Comparison of ENCODE assay signal across 19 cellular contexts in genomic region chrY:19487494-19487893, GRCh38.
DNase-seq lines count a peak whose midpoint lies in the region; ATAC-seq lines count a peak whose summit lies in the region.
"Had no signal": no experiment of that assay in that cellular context is flagged by ENCODE, and none has a peak within 500 bp of the region (broad histone marks: within the 10 kb centered on the region; RNA-seq: fewer than 3 reads in every experiment).

No MANE protein-coding gene starts in this region.

- H3K9me3 Mint-ChIP-seq in activated CD4-positive, alpha-beta T cell treated with anti-CD3 and anti-CD28 coated beads for 36 hours (ENCODE audit: low read depth) = peaks cover 11% of the 10 kb centered on the region
- H3K9me3 Mint-ChIP-seq in activated CD8-positive, alpha-beta memory T cell treated with anti-CD3 and anti-CD28 coated beads, Interleukin-2, amount 10 ng/mL, durations not matched to agents 7 days and 5 days (ENCODE audit: low read depth) = peaks cover 10% of the 10 kb centered on the region
- H3K9me3 Mint-ChIP-seq in activated T-helper 1 cell treated with anti-CD3 and anti-CD28 coated beads, Interleukin-12 subunit alpha, Interleukin-12 subunit beta, Interleukin-2, Interleukin-4 antibody, amounts not matched to agents 30 ng/mL and 10 ng/mL and 1 ng/mL, durations not matched to agents 14 hours and 24 hours and 36 hours = peaks cover 9% of the 10 kb centered on the region
- peaks cover 5% of the 10 kb centered on the region for H3K9me3 Mint-ChIP-seq in activated naive CD8-positive, alpha-beta T cell treated with anti-CD3 and anti-CD28 coated beads, Interleukin-2, amount 10 ng/mL, durations not matched to agents 7 days and 5 days
- H3K9me3 Mint-ChIP-seq: HFFc6 had no signal

- POLR2A ChIA-PET in activated CD4-positive, alpha-beta T cell treated with anti-CD3 and anti-CD28 coated beads for 36 hours (lab: Charles Lee) = no interaction called here
- POLR2A ChIA-PET in activated naive CD8-positive, alpha-beta T cell treated with anti-CD3 and anti-CD28 coated beads, Interleukin-2, amount 10 ng/mL, durations not matched to agents 7 days and 5 days (lab: Charles Lee) = no interaction called here

- intact Hi-C loops in activated CD4-positive, alpha-beta T cell treated with anti-CD3 and anti-CD28 coated beads for 36 hours (cut with DNase I, micrococcal nuclease) = no loop called here
- intact Hi-C loops in activated T-helper 1 cell treated with anti-CD3 and anti-CD28 coated beads, Interleukin-12 subunit alpha, Interleukin-12 subunit beta, Interleukin-2, Interleukin-4 antibody, amounts not matched to agents 30 ng/mL and 10 ng/mL and 1 ng/mL, durations not matched to agents 14 hours and 24 hours and 36 hours (cut with micrococcal nuclease) = no loop called here

- H3K27ac Mint-ChIP-seq in activated CD4-positive, alpha-beta T cell treated with anti-CD3 and anti-CD28 coated beads for 36 hours = no peak overlapping the region
- H3K27ac Mint-ChIP-seq in activated CD8-positive, alpha-beta memory T cell treated with anti-CD3 and anti-CD28 coated beads, Interleukin-2, amount 10 ng/mL, durations not matched to agents 7 days and 5 days = peak overlapping the region; percentile 44
- H3K27ac Mint-ChIP-seq in activated T-helper 1 cell treated with anti-CD3 and anti-CD28 coated beads, Interleukin-12 subunit alpha, Interleukin-12 subunit beta, Interleukin-2, Interleukin-4 antibody, amounts not matched to agents 30 ng/mL and 10 ng/mL and 1 ng/mL, durations not matched to agents 14 hours and 24 hours and 36 hours = peak overlapping the region; percentile 2
- H3K27ac Mint-ChIP-seq in activated naive CD8-positive, alpha-beta T cell treated with anti-CD3 and anti-CD28 coated beads, Interleukin-2, amount 10 ng/mL, durations not matched to agents 7 days and 5 days = peak overlapping the region; percentile 6
- H3K27ac Mint-ChIP-seq: CD4-positive, alpha-beta memory T cell; HFFc6 had no signal

- CTCF ChIA-PET in activated CD4-positive, alpha-beta T cell treated with anti-CD3 and anti-CD28 coated beads for 36 hours (lab: Charles Lee) = no interaction called here
- CTCF ChIA-PET in activated CD8-positive, alpha-beta memory T cell treated with anti-CD3 and anti-CD28 coated beads, Interleukin-2, amount 10 ng/mL, durations not matched to agents 7 days and 5 days (lab: Charles Lee) = no interaction called here

- no peak overlapping the region for H3K4me3 Mint-ChIP-seq in activated CD4-positive, alpha-beta T cell treated with anti-CD3 and anti-CD28 coated beads for 36 hours
- no peak overlapping the region for H3K4me3 Mint-ChIP-seq in activated CD8-positive, alpha-beta memory T cell treated with anti-CD3 and anti-CD28 coated beads, Interleukin-2, amount 10 ng/mL, durations not matched to agents 7 days and 5 days
- H3K4me3 Mint-ChIP-seq in activated T-helper 1 cell treated with anti-CD3 and anti-CD28 coated beads, Interleukin-12 subunit alpha, Interleukin-12 subunit beta, Interleukin-2, Interleukin-4 antibody, amounts not matched to agents 30 ng/mL and 10 ng/mL and 1 ng/mL, durations not matched to agents 14 hours and 24 hours and 36 hours = no peak overlapping the region
- H3K4me3 Mint-ChIP-seq in activated naive CD8-positive, alpha-beta T cell treated with anti-CD3 and anti-CD28 coated beads, Interleukin-2, amount 10 ng/mL, durations not matched to agents 7 days and 5 days = peak overlapping the region; percentile 24
- H3K4me3 Mint-ChIP-seq: CD4-positive, alpha-beta memory T cell; HFFc6 had no signal

- DNase-seq in activated CD4-positive, alpha-beta T cell treated with anti-CD3 and anti-CD28 coated beads for 36 hours = no peak
- no peak for DNase-seq in activated CD4-positive, alpha-beta T cell treated with anti-CD3 and anti-CD28 coated beads, Interleukin-2, amount 50 U/mL, for 1 hour
- DNase-seq in activated CD8-positive, alpha-beta memory T cell treated with anti-CD3 and anti-CD28 coated beads, Interleukin-2, amount 10 ng/mL, durations not matched to agents 7 days and 5 days = no peak
- DNase-seq in activated CD8-positive, alpha-beta memory T cell treated with anti-CD3 and anti-CD28 coated beads, Interleukin-2, amount 50 U/mL, for 4 hours = no peak
- no peak for DNase-seq in activated T-helper 1 cell treated with anti-CD3 and anti-CD28 coated beads, Interleukin-12 subunit alpha, Interleukin-12 subunit beta, Interleukin-2, Interleukin-4 antibody, amounts not matched to agents 30 ng/mL and 10 ng/mL and 1 ng/mL, durations not matched to agents 14 hours and 24 hours and 36 hours (ENCODE audit: low spot score)
- DNase-seq in activated naive CD8-positive, alpha-beta T cell treated with anti-CD3 and anti-CD28 coated beads, Interleukin-2, amount 10 ng/mL, durations not matched to agents 7 days and 5 days = no peak
- DNase-seq in SW 1271 (lab: John Stamatoyannopoulos, UW) = no peak
- DNase-seq: 8988T; ACHN; C1 segment of cervical spinal cord; Calu3; CD4-positive, alpha-beta memory T cell; COR-L47; DMS53; DMS79 treated with DMSO at 0.1 percent for 48 hours; GF-D8; GOT3; HFFc6 had no signal

- peaks cover 2% of the 10 kb centered on the region for H3K4me1 Mint-ChIP-seq in activated CD4-positive, alpha-beta T cell treated with anti-CD3 and anti-CD28 coated beads for 36 hours
- peaks cover 10% of the 10 kb centered on the region for H3K4me1 Mint-ChIP-seq in activated CD8-positive, alpha-beta memory T cell treated with anti-CD3 and anti-CD28 coated beads, Interleukin-2, amount 10 ng/mL, durations not matched to agents 7 days and 5 days
- H3K4me1 Mint-ChIP-seq in activated T-helper 1 cell treated with anti-CD3 and anti-CD28 coated beads, Interleukin-12 subunit alpha, Interleukin-12 subunit beta, Interleukin-2, Interleukin-4 antibody, amounts not matched to agents 30 ng/mL and 10 ng/mL and 1 ng/mL, durations not matched to agents 14 hours and 24 hours and 36 hours (ENCODE audit: low read depth) = peaks cover 8% of the 10 kb centered on the region
- peaks cover 7% of the 10 kb centered on the region for H3K4me1 Mint-ChIP-seq in activated naive CD8-positive, alpha-beta T cell treated with anti-CD3 and anti-CD28 coated beads, Interleukin-2, amount 10 ng/mL, durations not matched to agents 7 days and 5 days
- H3K4me1 Mint-ChIP-seq: CD4-positive, alpha-beta memory T cell had no signal

- ATAC-seq in activated CD4-positive, alpha-beta T cell treated with anti-CD3 and anti-CD28 coated beads for 36 hours = peak; percentile 44
- ATAC-seq in activated CD8-positive, alpha-beta memory T cell treated with anti-CD3 and anti-CD28 coated beads, Interleukin-2, amount 10 ng/mL, durations not matched to agents 7 days and 5 days = peak; percentile 68
- ATAC-seq in activated naive CD8-positive, alpha-beta T cell treated with anti-CD3 and anti-CD28 coated beads, Interleukin-2, amount 10 ng/mL, durations not matched to agents 7 days and 5 days (ENCODE audit: low read depth) = peak; percentile 54
- ATAC-seq: A549 had no signal

- H3K27me3 Mint-ChIP-seq in activated CD4-positive, alpha-beta T cell treated with anti-CD3 and anti-CD28 coated beads for 36 hours = no peaks in the 10 kb centered on the region
- no peaks in the 10 kb centered on the region for H3K27me3 Mint-ChIP-seq in activated CD8-positive, alpha-beta memory T cell treated with anti-CD3 and anti-CD28 coated beads, Interleukin-2, amount 10 ng/mL, durations not matched to agents 7 days and 5 days
- no peaks in the 10 kb centered on the region for H3K27me3 Mint-ChIP-seq in activated T-helper 1 cell treated with anti-CD3 and anti-CD28 coated beads, Interleukin-12 subunit alpha, Interleukin-12 subunit beta, Interleukin-2, Interleukin-4 antibody, amounts not matched to agents 30 ng/mL and 10 ng/mL and 1 ng/mL, durations not matched to agents 14 hours and 24 hours and 36 hours (ENCODE audit: insufficient read depth)
- H3K27me3 Mint-ChIP-seq in activated naive CD8-positive, alpha-beta T cell treated with anti-CD3 and anti-CD28 coated beads, Interleukin-2, amount 10 ng/mL, durations not matched to agents 7 days and 5 days = no peaks in the 10 kb centered on the region
- H3K27me3 Mint-ChIP-seq: CD4-positive, alpha-beta memory T cell had no signal

- H3K36me3 Mint-ChIP-seq in activated CD4-positive, alpha-beta T cell treated with anti-CD3 and anti-CD28 coated beads for 36 hours (ENCODE audit: low read depth) = peaks cover 16% of the 10 kb centered on the region
- H3K36me3 Mint-ChIP-seq in activated CD8-positive, alpha-beta memory T cell treated with anti-CD3 and anti-CD28 coated beads, Interleukin-2, amount 10 ng/mL, durations not matched to agents 7 days and 5 days = peaks cover 31% of the 10 kb centered on the region
- H3K36me3 Mint-ChIP-seq in activated T-helper 1 cell treated with anti-CD3 and anti-CD28 coated beads, Interleukin-12 subunit alpha, Interleukin-12 subunit beta, Interleukin-2, Interleukin-4 antibody, amounts not matched to agents 30 ng/mL and 10 ng/mL and 1 ng/mL, durations not matched to agents 14 hours and 24 hours and 36 hours (ENCODE audit: low read depth) = peaks cover 8% of the 10 kb centered on the region
- H3K36me3 Mint-ChIP-seq in activated naive CD8-positive, alpha-beta T cell treated with anti-CD3 and anti-CD28 coated beads, Interleukin-2, amount 10 ng/mL, durations not matched to agents 7 days and 5 days = peaks cover 30% of the 10 kb centered on the region
